ENCODE assay signal across 1 cellular context in genomic region chr12:117051380-117051779, GRCh38.
TF ChIP-seq lines count a peak whose summit lies in the region.

No MANE protein-coding gene starts in this region.

TF ChIP-seq in GM23338, 12 proteins besides CTCF, POLR2A, EP300 and RAD21:
- TF ChIP-seq ZNF331 (CRISPR knock-in tag; IDR thresholded peaks at IDR 0.05; ENCODE audit: low read depth) (no peak), ETS1 (IDR thresholded peaks at IDR 0.05) (no peak), CREB1 (CRISPR knock-in tag; IDR thresholded peaks at IDR 0.05; ENCODE audit: low read depth) (no peak), EZH2phosphoT487 (IDR thresholded peaks at IDR 0.05; ENCODE audit: unreplicated experiment) (no peak), STAT1 (IDR thresholded peaks at IDR 0.05; ENCODE audit: unreplicated experiment) (no peak), ZNF114 (CRISPR knock-in tag; IDR thresholded peaks at IDR 0.05) (no peak), EZH2 (IDR thresholded peaks at IDR 0.05; ENCODE audit: low read depth, unreplicated experiment) (no peak), ZNF462 (CRISPR knock-in tag; IDR thresholded peaks at IDR 0.05) (no peak), POLR2AphosphoS5 (IDR thresholded peaks at IDR 0.05; ENCODE audit: low read depth) (no peak)
- TF ChIP-seq, protein P1, sequence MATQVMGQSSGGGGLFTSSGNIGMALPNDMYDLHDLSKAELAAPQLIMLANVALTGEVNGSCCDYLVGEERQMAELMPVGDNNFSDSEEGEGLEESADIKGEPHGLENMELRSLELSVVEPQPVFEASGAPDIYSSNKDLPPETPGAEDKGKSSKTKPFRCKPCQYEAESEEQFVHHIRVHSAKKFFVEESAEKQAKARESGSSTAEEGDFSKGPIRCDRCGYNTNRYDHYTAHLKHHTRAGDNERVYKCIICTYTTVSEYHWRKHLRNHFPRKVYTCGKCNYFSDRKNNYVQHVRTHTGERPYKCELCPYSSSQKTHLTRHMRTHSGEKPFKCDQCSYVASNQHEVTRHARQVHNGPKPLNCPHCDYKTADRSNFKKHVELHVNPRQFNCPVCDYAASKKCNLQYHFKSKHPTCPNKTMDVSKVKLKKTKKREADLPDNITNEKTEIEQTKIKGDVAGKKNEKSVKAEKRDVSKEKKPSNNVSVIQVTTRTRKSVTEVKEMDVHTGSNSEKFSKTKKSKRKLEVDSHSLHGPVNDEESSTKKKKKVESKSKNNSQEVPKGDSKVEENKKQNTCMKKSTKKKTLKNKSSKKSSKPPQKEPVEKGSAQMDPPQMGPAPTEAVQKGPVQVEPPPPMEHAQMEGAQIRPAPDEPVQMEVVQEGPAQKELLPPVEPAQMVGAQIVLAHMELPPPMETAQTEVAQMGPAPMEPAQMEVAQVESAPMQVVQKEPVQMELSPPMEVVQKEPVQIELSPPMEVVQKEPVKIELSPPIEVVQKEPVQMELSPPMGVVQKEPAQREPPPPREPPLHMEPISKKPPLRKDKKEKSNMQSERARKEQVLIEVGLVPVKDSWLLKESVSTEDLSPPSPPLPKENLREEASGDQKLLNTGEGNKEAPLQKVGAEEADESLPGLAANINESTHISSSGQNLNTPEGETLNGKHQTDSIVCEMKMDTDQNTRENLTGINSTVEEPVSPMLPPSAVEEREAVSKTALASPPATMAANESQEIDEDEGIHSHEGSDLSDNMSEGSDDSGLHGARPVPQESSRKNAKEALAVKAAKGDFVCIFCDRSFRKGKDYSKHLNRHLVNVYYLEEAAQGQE (IDR thresholded peaks at IDR 0.05; ENCODE audit: unreplicated experiment): no peak
